Comparison of ENCODE assay signal across 1 cellular context in the genomic region with DNA sequence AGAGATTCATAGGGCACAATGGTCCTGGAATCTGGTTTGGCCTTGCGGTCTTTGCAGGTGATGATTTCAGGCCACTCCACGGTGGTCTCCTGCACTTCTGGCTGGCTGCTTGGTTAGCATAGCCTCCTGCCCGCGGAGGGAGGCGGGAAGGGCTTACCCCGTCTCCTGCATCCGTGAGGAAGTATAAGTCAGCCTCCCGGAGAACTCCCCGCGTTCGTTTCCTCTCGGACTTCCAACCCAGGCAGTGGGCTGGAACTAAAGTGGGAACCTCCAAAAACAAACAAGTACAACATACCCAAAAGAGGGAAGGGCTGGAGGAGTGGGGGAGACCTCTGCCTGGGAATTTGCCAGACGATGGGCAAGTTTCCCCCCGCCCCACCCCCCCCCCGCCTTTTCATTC.
TF ChIP-seq lines count a peak whose summit lies in the region.

No MANE protein-coding gene starts in this region.

TF ChIP-seq in SK-N-SH treated with all-trans-retinoic acid at 6 μM for 48 hours, 23 proteins besides CTCF, POLR2A, EP300 and RAD21 (continued from another document):
- no peak for TF ChIP-seq TOX (CRISPR knock-in tag; IDR thresholded peaks at IDR 0.05; ENCODE audit: borderline replicate concordance)
- TF ChIP-seq ESRRG (CRISPR knock-in tag; IDR thresholded peaks at IDR 0.05): no peak
- TF ChIP-seq ZNF8 (CRISPR knock-in tag; IDR thresholded peaks at IDR 0.05): no peak
- TF ChIP-seq ZNF565 (CRISPR knock-in tag; conservative IDR thresholded peaks at IDR 0.05; ENCODE audit: low read depth): no peak
- no peak for TF ChIP-seq ARNTL (CRISPR knock-in tag; IDR thresholded peaks at IDR 0.05; ENCODE audit: borderline replicate concordance, low read depth)
- TF ChIP-seq ZFP30 (CRISPR knock-in tag; IDR thresholded peaks at IDR 0.05): no peak
- no peak for TF ChIP-seq BACH2 (CRISPR knock-in tag; IDR thresholded peaks at IDR 0.05; ENCODE audit: borderline replicate concordance)
